8 cellular contexts compared by ENCODE assay signal in genomic region chr5:18745988-18746615, GRCh38.
A peak's percentile ranks its signal among the peaks of the same experiment; 100 is the strongest.
DNase-seq lines count a peak whose midpoint lies in the region; ATAC-seq and TF ChIP-seq lines count a peak whose summit lies in the region.

No MANE protein-coding gene starts in this region.

- no peaks in the 10 kb centered on the region for H3K4me1 ChIP-seq in left ventricle myocardium inferior

- DNase-seq in COR-L47 (lab: John Stamatoyannopoulos, UW): peak; percentile 63
- DNase-seq in NCI-H774 (lab: John Stamatoyannopoulos, UW): peak; percentile 78
- peak; percentile 29 for DNase-seq in activated CD8-positive, alpha-beta memory T cell treated with anti-CD3 and anti-CD28 coated beads, Interleukin-2, amount 50 U/mL, for 4 hours
- DNase-seq in left ventricle myocardium inferior: no peak
- DNase-seq in stimulated activated CD4-positive, alpha-beta T cell treated with anti-CD3 and anti-CD28 coated beads, Interleukin-4, amount 100 ng/mL, for 24 hours: peak; percentile 56
- no peak for DNase-seq in C1 segment of cervical spinal cord (lab: John Stamatoyannopoulos, UW)

- intact Hi-C loops in left ventricle myocardium inferior (cut with micrococcal nuclease): no loop called here

- H3K9me3 ChIP-seq in left ventricle myocardium inferior (replicated peaks): peaks cover 11% of the 10 kb centered on the region

- peak overlapping the region; percentile 62 for H3K4me3 ChIP-seq in left ventricle myocardium inferior

- no peaks in the 10 kb centered on the region for H3K27me3 ChIP-seq in left ventricle myocardium inferior (ENCODE audit: low read depth)

- peak overlapping the region; percentile 80 for H3K27ac ChIP-seq in left ventricle myocardium inferior (replicated peaks)

- ATAC-seq in GM19351 (IDR thresholded peaks at IDR 0.05; ENCODE audit: unreplicated experiment) (peak; percentile 59), HG03432 (IDR thresholded peaks at IDR 0.05; ENCODE audit: unreplicated experiment) (peak; percentile 75)

- TF ChIP-seq CTCF in left ventricle myocardium inferior (IDR thresholded peaks at IDR 0.05; ENCODE audit: borderline replicate concordance): no peak

- no peaks in the 10 kb centered on the region for H3K36me3 ChIP-seq in left ventricle myocardium inferior

Comparison
In these comparisons a context has a peak if more than half of its experiments do, and no peak if none do; other contexts are left out.
1. DNase-seq: peak in COR-L47 (single experiment), NCI-H774 (single experiment), activated CD8-positive, alpha-beta memory T cell treated with anti-CD3 and anti-CD28 coated beads, Interleukin-2, amount 50 U/mL, for 4 hours (single experiment) and stimulated activated CD4-positive, alpha-beta T cell treated with anti-CD3 and anti-CD28 coated beads, Interleukin-4, amount 100 ng/mL, for 24 hours (single experiment); none in left ventricle myocardium inferior (single experiment) and C1 segment of cervical spinal cord (0 of 14).